15 cellular contexts compared by ENCODE assay signal in genomic region chr21:42237577-42237976, GRCh38. TPM values are rescaled to one million over a fixed set of nuclear protein-coding genes. Genes with fewer than 3 reads are reported as not detected.
A peak's percentile ranks its signal among the peaks of the same experiment; 100 is the strongest.
DNase-seq lines count a peak whose midpoint lies in the region; ATAC-seq and TF ChIP-seq lines count a peak whose summit lies in the region.
"Had no signal": no experiment of that assay in that cellular context is flagged by ENCODE, and none has a peak within 500 bp of the region (broad histone marks: within the 10 kb centered on the region; RNA-seq: fewer than 3 reads in every experiment).

No MANE protein-coding gene starts in this region.

- H3K27me3 Mint-ChIP-seq in activated CD4-positive, alpha-beta T cell treated with anti-CD3 and anti-CD28 coated beads for 36 hours: no peaks in the 10 kb centered on the region
- no peaks in the 10 kb centered on the region for H3K27me3 Mint-ChIP-seq in T-helper 1 cell treated with Interleukin-12 subunit alpha and Interleukin-12 subunit beta and Interleukin-4 antibody, amounts not matched to agents 30 μg/mL and 1 μg/mL, for 36 hours (ENCODE audit: low read depth)
- no peaks in the 10 kb centered on the region for H3K27me3 Mint-ChIP-seq in activated naive CD8-positive, alpha-beta T cell
- H3K27me3 Mint-ChIP-seq in endothelial cell (ENCODE audit: unreplicated experiment): peaks cover 6% of the 10 kb centered on the region

- H3K9ac ChIP-seq in skeletal muscle tissue (ENCODE audit: low read depth in 1 of 3, low read length in 3 of 3): peak overlapping the region in 2 of 3 donors; percentile 41 to 85
- H3K9ac ChIP-seq: GM23248 had no signal

- peak overlapping the region; percentile 50 for H3K4me3 Mint-ChIP-seq in activated CD4-positive, alpha-beta T cell treated with anti-CD3 and anti-CD28 coated beads for 36 hours
- peak overlapping the region; percentile 63 for H3K4me3 Mint-ChIP-seq in T-helper 1 cell treated with Interleukin-12 subunit alpha and Interleukin-12 subunit beta and Interleukin-4 antibody, amounts not matched to agents 30 μg/mL and 1 μg/mL, for 36 hours
- H3K4me3 Mint-ChIP-seq in activated naive CD8-positive, alpha-beta T cell: peak overlapping the region; percentile 66
- H3K4me3 Mint-ChIP-seq in endothelial cell (ENCODE audit: unreplicated experiment): no peak overlapping the region

- CTCF ChIA-PET in activated CD4-positive, alpha-beta T cell treated with anti-CD3 and anti-CD28 coated beads for 36 hours (lab: Charles Lee): interaction anchor here (0.6 to 4.3 kb wide), 10 partner anchors 11 to 90 kb away, joined by 3 to 42 read pairs (median 5); partner anchors contain the start of gene ABCG1

- no peaks in the 10 kb centered on the region for H3K27me3 ChIP-seq in skeletal muscle tissue (ENCODE audit: control insufficient read depth in 3 of 3, insufficient read depth in 3 of 3, low read length in 3 of 3)
- H3K27me3 ChIP-seq in uterus: no peaks in the 10 kb centered on the region
- H3K27me3 ChIP-seq in H7 (ENCODE audit: control insufficient read depth, insufficient read depth, low read length): peaks cover 30% of the 10 kb centered on the region
- H3K27me3 ChIP-seq: right lobe of liver, upper lobe of left lung had no signal

- no peak for TF ChIP-seq POLR2A in uterus (IDR thresholded peaks at IDR 0.05)

- peak; percentile 74 for DNase-seq in activated CD4-positive, alpha-beta T cell treated with anti-CD3 and anti-CD28 coated beads for 36 hours
- no peak for DNase-seq in activated CD4-positive, alpha-beta T cell treated with anti-CD3 and anti-CD28 coated beads, Interleukin-2, amount 50 U/mL, for 1 hour
- no peak for DNase-seq in uterus
- DNase-seq in endothelial cell (ENCODE audit: low spot score): no peak
- no peak for DNase-seq in H7
- DNase-seq: dermis blood vessel endothelial cell, DMS 273 treated with DMSO at 0.1 percent for 48 hours, foreskin fibroblast, GM23248, NCI-H524 treated with DMSO at 0.1 percent for 48 hours, right lobe of liver, upper lobe of left lung had no signal

- H3K9me3 ChIP-seq in skeletal muscle tissue (ENCODE audit: control insufficient read depth in 3 of 3, low read length in 3 of 3) (no peaks in the 10 kb centered on the region), uterus (no peaks in the 10 kb centered on the region)
- H3K9me3 ChIP-seq: right lobe of liver, upper lobe of left lung had no signal

- H3K4me1 ChIP-seq in skeletal muscle tissue (ENCODE audit: control insufficient read depth in 3 of 3, insufficient read depth in 3 of 3, low read length in 3 of 3) (peaks cover 70 to 79% (median 76%) of the 10 kb centered on the region in 3 donors), uterus (peaks cover 0 to 17% of the 10 kb centered on the region in 2 donors)

- intact Hi-C loops in activated CD4-positive, alpha-beta T cell treated with anti-CD3 and anti-CD28 coated beads for 36 hours (cut with DNase I, micrococcal nuclease): loop anchor here (1.0 to 10.0 kb wide), 9 partner anchors 9 to 657 kb away; partner anchors contain the start of genes NDUFV3 (in 1 of the 2), RIPK4 (in 1 of the 2) and UBASH3A (in 1 of the 2)
- intact Hi-C loops in uterus (cut with DNase I; ENCODE audit: low total_unique reads): no loop called here

- peaks cover 67% of the 10 kb centered on the region for H3K4me1 Mint-ChIP-seq in activated CD4-positive, alpha-beta T cell treated with anti-CD3 and anti-CD28 coated beads for 36 hours
- H3K4me1 Mint-ChIP-seq in T-helper 1 cell treated with Interleukin-12 subunit alpha and Interleukin-12 subunit beta and Interleukin-4 antibody, amounts not matched to agents 30 μg/mL and 1 μg/mL, for 36 hours (ENCODE audit: low read depth): peaks cover 63% of the 10 kb centered on the region
- peaks cover 75% of the 10 kb centered on the region for H3K4me1 Mint-ChIP-seq in activated naive CD8-positive, alpha-beta T cell (ENCODE audit: low read depth)
- peaks cover 32% of the 10 kb centered on the region for H3K4me1 Mint-ChIP-seq in endothelial cell (ENCODE audit: unreplicated experiment)

- H3K36me3 Mint-ChIP-seq in activated CD4-positive, alpha-beta T cell treated with anti-CD3 and anti-CD28 coated beads for 36 hours (ENCODE audit: low read depth): peaks cover 5% of the 10 kb centered on the region
- peaks cover 1% of the 10 kb centered on the region for H3K36me3 Mint-ChIP-seq in T-helper 1 cell treated with Interleukin-12 subunit alpha and Interleukin-12 subunit beta and Interleukin-4 antibody, amounts not matched to agents 30 μg/mL and 1 μg/mL, for 36 hours (ENCODE audit: low read depth)
- no peaks in the 10 kb centered on the region for H3K36me3 Mint-ChIP-seq in activated naive CD8-positive, alpha-beta T cell
- peaks cover 8% of the 10 kb centered on the region for H3K36me3 Mint-ChIP-seq in endothelial cell (ENCODE audit: low read depth, unreplicated experiment)

- POLR2A ChIA-PET in activated CD4-positive, alpha-beta T cell treated with anti-CD3 and anti-CD28 coated beads for 36 hours (lab: Charles Lee): interaction anchor here (0.7 to 3.0 kb wide), 5 partner anchors 9 to 290 kb away, joined by 3 to 18 read pairs (median 6); no protein-coding TSS in a partner anchor

- H3K4me3 ChIP-seq in skeletal muscle tissue (ENCODE audit: low read length in 3 of 3): no peak overlapping the region
- H3K4me3 ChIP-seq in uterus: no peak overlapping the region
- no peak overlapping the region for H3K4me3 ChIP-seq in H7 (ENCODE audit: insufficient read depth, low read depth, low read length)
- H3K4me3 ChIP-seq: GM23248, right lobe of liver, upper lobe of left lung had no signal

- peak overlapping the region; percentile 92 for H3K27ac Mint-ChIP-seq in activated CD4-positive, alpha-beta T cell treated with anti-CD3 and anti-CD28 coated beads for 36 hours
- peak overlapping the region; percentile 85 for H3K27ac Mint-ChIP-seq in T-helper 1 cell treated with Interleukin-12 subunit alpha and Interleukin-12 subunit beta and Interleukin-4 antibody, amounts not matched to agents 30 μg/mL and 1 μg/mL, for 36 hours
- peak overlapping the region; percentile 89 for H3K27ac Mint-ChIP-seq in activated naive CD8-positive, alpha-beta T cell
- no peak overlapping the region for H3K27ac Mint-ChIP-seq in endothelial cell (ENCODE audit: unreplicated experiment)

- ATAC-seq in activated CD4-positive, alpha-beta T cell treated with anti-CD3 and anti-CD28 coated beads for 36 hours: peak; percentile 21
- ATAC-seq: right lobe of liver had no signal

- TF ChIP-seq CTCF in uterus (IDR thresholded peaks at IDR 0.05) (no peak), endothelial cell (IDR thresholded peaks at IDR 0.05; ENCODE audit: unreplicated experiment) (no peak)

- no peaks in the 10 kb centered on the region for H3K9me3 Mint-ChIP-seq in activated CD4-positive, alpha-beta T cell treated with anti-CD3 and anti-CD28 coated beads for 36 hours (ENCODE audit: low read depth)
- no peaks in the 10 kb centered on the region for H3K9me3 Mint-ChIP-seq in T-helper 1 cell treated with Interleukin-12 subunit alpha and Interleukin-12 subunit beta and Interleukin-4 antibody, amounts not matched to agents 30 μg/mL and 1 μg/mL, for 36 hours
- H3K9me3 Mint-ChIP-seq in activated naive CD8-positive, alpha-beta T cell (ENCODE audit: low read depth): no peaks in the 10 kb centered on the region
- no peaks in the 10 kb centered on the region for H3K9me3 Mint-ChIP-seq in endothelial cell (ENCODE audit: unreplicated experiment)

- H3K27ac ChIP-seq in skeletal muscle tissue (ENCODE audit: low read depth, low read length): peak overlapping the region; percentile 99
- H3K27ac ChIP-seq in uterus: no peak overlapping the region
- H3K27ac ChIP-seq: GM23248, right lobe of liver had no signal

- H3K36me3 ChIP-seq in skeletal muscle tissue (ENCODE audit: control insufficient read depth in 3 of 3, insufficient read depth in 3 of 3, low read length in 3 of 3): no peaks in the 10 kb centered on the region
- H3K36me3 ChIP-seq in uterus: no peaks in the 10 kb centered on the region
- H3K36me3 ChIP-seq in H7 (replicated peaks; ENCODE audit: control insufficient read depth, insufficient read depth, low read length): no peaks in the 10 kb centered on the region
- H3K36me3 ChIP-seq: right lobe of liver, upper lobe of left lung had no signal

RNA-seq across cellular contexts. Expression of gene ABCG1, which starts 18.6 kb away (rescaled TPM):
- total RNA-seq in activated CD4-positive, alpha-beta T cell treated with anti-CD3 and anti-CD28 coated beads for 36 hours: 10 to 100 TPM; 11.6 to 16.3 TPM
- total RNA-seq in skeletal muscle tissue (20.4 TPM), uterus (10 to 100 TPM; 11.8 to 51.7 (median 18.4) TPM), endothelial cell (ENCODE audit: unreplicated experiment) (48.9 TPM)
- 0.07 and 0.92 TPM in 2 replicates for total RNA-seq in H7 (2014; rRNA removed; shearing (Covaris generic))
- total RNA-seq: GM23248 had no signal
